In the genomic region with DNA sequence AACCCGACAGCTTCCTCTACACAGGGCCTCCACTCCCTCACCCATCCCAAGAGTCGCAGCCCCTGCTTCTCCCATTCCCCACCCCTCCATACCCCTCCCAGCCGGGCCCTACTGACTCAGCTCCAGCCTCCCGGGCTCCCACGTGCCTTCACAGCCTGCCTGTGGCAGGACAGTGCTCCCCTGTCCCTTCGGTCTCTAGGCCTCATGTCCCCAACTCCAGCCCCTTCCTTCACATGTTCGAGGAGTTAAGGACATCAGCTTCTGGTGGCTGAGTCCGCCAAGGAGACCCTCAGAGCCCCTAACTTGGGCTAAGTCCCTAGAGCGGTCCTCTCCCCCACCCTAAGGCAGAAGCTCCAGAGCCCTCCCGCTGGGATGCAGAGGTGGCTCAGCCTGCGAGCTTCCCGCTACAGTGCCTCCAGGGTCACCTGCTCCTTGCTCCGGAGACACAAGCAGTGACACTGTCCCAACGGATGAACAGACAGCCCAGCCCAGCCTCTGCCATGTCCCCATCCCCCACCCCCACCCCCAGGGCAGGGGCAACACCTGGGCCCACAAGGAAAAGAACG, we compare ENCODE assay signal across 8 cellular contexts. TPM values are rescaled to one million over a fixed set of nuclear protein-coding genes. Genes with fewer than 3 reads are reported as not detected.
DNase-seq lines count a peak whose midpoint lies in the region; ATAC-seq and TF ChIP-seq lines count a peak whose summit lies in the region.

No MANE protein-coding gene starts in this region.

- no peak for TF ChIP-seq CTCF in CD4-positive, alpha-beta T cell (IDR thresholded peaks at IDR 0.05)
- TF ChIP-seq CTCF in OCI-LY7 (conservative IDR thresholded peaks at IDR 0.05; ENCODE audit: low read length): no peak
- TF ChIP-seq CTCF in osteoblast (IDR thresholded peaks at IDR 0.05; ENCODE audit: extremely low read depth, low read depth, low read length): no peak
- no peak for TF ChIP-seq CTCF in mucosa of descending colon (IDR thresholded peaks at IDR 0.05)

- no peak for DNase-seq in CD4-positive, alpha-beta T cell
- DNase-seq in OCI-LY7 (ENCODE audit: low spot score) (no peak), osteoblast (ENCODE audit: insufficient read length, low spot score, missing footprints) (peak; percentile 95), NOMO-1 (lab: John Stamatoyannopoulos, UW; ENCODE audit: unreplicated experiment in 2 of 2) (no peak), mucosa of descending colon (no peak), HPDE6-E6E7 (ENCODE audit: extremely low spot score) (no peak)

- 16 to 19% methylated on average over 15 of the region's 15 CpGs for WGBS in esophagus, 2 donors

- peaks cover 61% of the 10 kb centered on the region for H3K27me3 ChIP-seq in CD4-positive, alpha-beta T cell (ENCODE audit: control insufficient read depth, insufficient read depth, low read length)
- H3K27me3 ChIP-seq in esophagus (ENCODE audit: control insufficient read depth in 1 of 2, insufficient read depth in 2 of 2, low read length in 2 of 2): no peaks in the 10 kb centered on the region
- no peaks in the 10 kb centered on the region for H3K27me3 ChIP-seq in osteoblast (ENCODE audit: insufficient read depth, low read length)

- H3K4me3 ChIP-seq in OCI-LY7 (ENCODE audit: low read depth, low read length, poor library complexity, severe bottlenecking) (peak overlapping the region; percentile 59), esophagus (ENCODE audit: low read depth in 1 of 2, low read length in 2 of 2) (peak overlapping the region; percentile 50 to 53), osteoblast (ENCODE audit: insufficient read depth, low read length) (peak overlapping the region; percentile 87), mucosa of descending colon (no peak overlapping the region)

- peak overlapping the region; percentile 68 for H3K4me3 Mint-ChIP-seq in CD4-positive, alpha-beta T cell

- no peak overlapping the region for H3K27ac Mint-ChIP-seq in CD4-positive, alpha-beta T cell

- intact Hi-C loops in CD4-positive, alpha-beta T cell (cut with DNase I, micrococcal nuclease): loop anchor here (5.0 to 10.0 kb wide), 2 partner anchors 80 to 83 kb away; a partner anchor contains a TSS
- intact Hi-C loops in OCI-LY7 (cut with micrococcal nuclease; ENCODE audit: unreplicated experiment): no loop called here
- intact Hi-C loops in mucosa of descending colon (cut with DNase I, micrococcal nuclease): no loop called here

- H2AFZ ChIP-seq in OCI-LY7 (ENCODE audit: low read length) (no peak overlapping the region), osteoblast (ENCODE audit: low read length) (peak overlapping the region; percentile 41)

- no peak overlapping the region for H3K27ac ChIP-seq in CD4-positive, alpha-beta T cell (ENCODE audit: low read depth, low read length)
- H3K27ac ChIP-seq in OCI-LY7 (ENCODE audit: low read depth, low read length, poor library complexity, severe bottlenecking) (no peak overlapping the region), esophagus (ENCODE audit: low read depth in 2 of 2, low read length in 1 of 2) (peak overlapping the region; percentile 64 to 85), osteoblast (ENCODE audit: low read depth, low read length) (peak overlapping the region; percentile 61)

- CTCF ChIA-PET in CD4-positive, alpha-beta T cell (lab: Charles Lee): no interaction called here
- CTCF ChIA-PET in OCI-LY7 (lab: Charles Lee; ENCODE audit: unreplicated experiment): interaction anchor here (0.6 to 1.1 kb wide), 2 partner anchors 9 to 65 kb away, joined by 4 to 9 read pairs; no protein-coding TSS in a partner anchor

- H3K36me3 Mint-ChIP-seq in CD4-positive, alpha-beta T cell (ENCODE audit: low read depth): no peaks in the 10 kb centered on the region

- H3K79me2 ChIP-seq in OCI-LY7 (ENCODE audit: insufficient read depth, low read depth, low read length) (no peaks in the 10 kb centered on the region), osteoblast (ENCODE audit: insufficient read depth, low read length) (peaks cover 10% of the 10 kb centered on the region)

- H3K9me2 ChIP-seq in OCI-LY7 (ENCODE audit: insufficient read depth, low read length): no peaks in the 10 kb centered on the region

- peak overlapping the region; percentile 64 for H3K4me2 ChIP-seq in OCI-LY7 (ENCODE audit: low read length)
- H3K4me2 ChIP-seq in osteoblast (ENCODE audit: insufficient read depth, low read length): peak overlapping the region; percentile 85

- no peak for ATAC-seq in CD4-positive, alpha-beta T cell (ENCODE audit: poor library complexity)
- ATAC-seq in mucosa of descending colon (no peak), GM21737 (IDR thresholded peaks at IDR 0.05; ENCODE audit: unreplicated experiment) (no peak)

- H3K27me3 Mint-ChIP-seq in CD4-positive, alpha-beta T cell: peaks cover 72% of the 10 kb centered on the region

- POLR2A ChIA-PET in CD4-positive, alpha-beta T cell (lab: Charles Lee): interaction anchor here (1.2 to 1.5 kb wide), 2 partner anchors 15 to 21 kb away, joined by 3 to 5 read pairs; a partner anchor contains a TSS
- POLR2A ChIA-PET in OCI-LY7 (lab: Charles Lee): no interaction called here

- H4K20me1 ChIP-seq in OCI-LY7 (ENCODE audit: insufficient read depth, low read length): peaks cover 6% of the 10 kb centered on the region; the same call in 1 of the 2 replicates
- H4K20me1 ChIP-seq in osteoblast (ENCODE audit: insufficient read depth, low read length): peaks cover 26% of the 10 kb centered on the region

- no TSS peak for BruUV-seq in OCI-LY7 (replicated peaks; lab: Mats Ljungman, UMichigan)

- H3K4me1 ChIP-seq in OCI-LY7 (ENCODE audit: insufficient read depth, low read length, poor library complexity, severe bottlenecking) (peaks cover 65% of the 10 kb centered on the region), esophagus (ENCODE audit: control insufficient read depth in 2 of 2, insufficient read depth in 2 of 2, low read length in 1 of 2) (peaks cover 6 to 25% of the 10 kb centered on the region in 2 donors), osteoblast (ENCODE audit: insufficient read depth, low read length) (peaks cover 52% of the 10 kb centered on the region), mucosa of descending colon (ENCODE audit: low read depth) (peaks cover 32% of the 10 kb centered on the region)

- H3K36me3 ChIP-seq in OCI-LY7 (ENCODE audit: insufficient read depth, low read length): no peaks in the 10 kb centered on the region
- no peaks in the 10 kb centered on the region for H3K36me3 ChIP-seq in esophagus (ENCODE audit: control insufficient read depth in 2 of 2, insufficient read depth in 2 of 2, low read length in 1 of 2)
- peaks cover 5% of the 10 kb centered on the region for H3K36me3 ChIP-seq in osteoblast (ENCODE audit: insufficient read depth, low read length)
- no peaks in the 10 kb centered on the region for H3K36me3 ChIP-seq in mucosa of descending colon (ENCODE audit: low read depth)

- H3K9me3 Mint-ChIP-seq in CD4-positive, alpha-beta T cell: no peaks in the 10 kb centered on the region

- no peaks in the 10 kb centered on the region for H3K9me3 ChIP-seq in CD4-positive, alpha-beta T cell (ENCODE audit: control insufficient read depth, low read length)
- H3K9me3 ChIP-seq in OCI-LY7 (ENCODE audit: low read length) (no peaks in the 10 kb centered on the region), esophagus (ENCODE audit: control insufficient read depth in 2 of 2, insufficient read depth in 1 of 2, low read depth in 1 of 2, low read length in 1 of 2) (no peaks in the 10 kb centered on the region), osteoblast (ENCODE audit: low read depth, low read length) (no peaks in the 10 kb centered on the region), mucosa of descending colon (no peaks in the 10 kb centered on the region)

- H3K4me1 Mint-ChIP-seq in CD4-positive, alpha-beta T cell (ENCODE audit: low read depth): peaks cover 67% of the 10 kb centered on the region

RNA-seq across cellular contexts. Expression of a gene that starts 0.8 kb away (rescaled TPM):
- 10 to 100 TPM; 11.8 to 14.8 TPM for total RNA-seq in CD4-positive, alpha-beta T cell
- total RNA-seq in OCI-LY7 (2014; rRNA removed; shearing (Covaris generic)): 1.5 and 2.5 TPM in 2 replicates
- total RNA-seq in OCI-LY7 (2022): 1.5 and 1.9 TPM in 2 replicates
- 1 to 10 TPM; 7.5 to 8.3 TPM for polyA plus RNA-seq in esophagus
- total RNA-seq in osteoblast: 37.4 and 40.2 TPM in 2 replicates
- 10 to 100 TPM in 2 of 3 donors, 1 to 10 TPM in 1; 5.1 to 44.3 (median 10.0) TPM for total RNA-seq in mucosa of descending colon

RNA-seq across cellular contexts. Expression of a gene that starts 15.4 kb away (rescaled TPM):
- 10 to 100 TPM; 29.6 to 30.5 TPM for total RNA-seq in CD4-positive, alpha-beta T cell
- 19.8 and 27.0 TPM in 2 replicates for total RNA-seq in OCI-LY7 (2014; rRNA removed; shearing (Covaris generic))
- total RNA-seq in OCI-LY7 (2022) (29.8 and 34.2 TPM in 2 replicates), osteoblast (77.5 and 83.2 TPM in 2 replicates), mucosa of descending colon (10 to 100 TPM; 38.3 to 52.2 (median 41.5) TPM)
- 10 to 100 TPM; 10.8 to 13.6 TPM for polyA plus RNA-seq in esophagus

RNA-seq across cellular contexts. Expression of a gene that starts 20.7 kb away (rescaled TPM):
- 10 to 100 TPM; 12.3 to 13.2 TPM for total RNA-seq in CD4-positive, alpha-beta T cell
- 30.7 and 31.8 TPM in 2 replicates for total RNA-seq in OCI-LY7 (2014; rRNA removed; shearing (Covaris generic))
- 28.6 and 44.9 TPM in 2 replicates for total RNA-seq in OCI-LY7 (2022)
- 10 to 100 TPM in 1 of 2 donors, 1 to 10 TPM in 1; 8.6 to 19.8 TPM for polyA plus RNA-seq in esophagus
- 55.1 and 65.9 TPM in 2 replicates for total RNA-seq in osteoblast
- 10 to 100 TPM; 27.0 to 36.4 (median 28.4) TPM for total RNA-seq in mucosa of descending colon

RNA-seq across cellular contexts. Expression of a gene that starts 37.4 kb away (rescaled TPM):
- total RNA-seq in CD4-positive, alpha-beta T cell: not detected
- 1.3 TPM in 1 of 2 replicates, not detected in the other for total RNA-seq in OCI-LY7 (2014; rRNA removed; shearing (Covaris generic))
- total RNA-seq in OCI-LY7 (2022) (not detected in 2 replicates), osteoblast (not detected in 2 replicates), mucosa of descending colon (not detected)
- not detected for polyA plus RNA-seq in esophagus

Comparison
In these comparisons a context has a peak if more than half of its experiments do, and no peak if none do; other contexts are left out.
1. H3K27ac ChIP-seq: peak in esophagus (2 of 2) and osteoblast (single experiment); none in CD4-positive, alpha-beta T cell (single experiment) and OCI-LY7 (single experiment).
2. intact Hi-C loops: an anchor here in CD4-positive, alpha-beta T cell (5.0 to 10.0 kb wide); none called in OCI-LY7 and mucosa of descending colon.